9 cellular contexts compared by ENCODE assay signal in the genomic region with DNA sequence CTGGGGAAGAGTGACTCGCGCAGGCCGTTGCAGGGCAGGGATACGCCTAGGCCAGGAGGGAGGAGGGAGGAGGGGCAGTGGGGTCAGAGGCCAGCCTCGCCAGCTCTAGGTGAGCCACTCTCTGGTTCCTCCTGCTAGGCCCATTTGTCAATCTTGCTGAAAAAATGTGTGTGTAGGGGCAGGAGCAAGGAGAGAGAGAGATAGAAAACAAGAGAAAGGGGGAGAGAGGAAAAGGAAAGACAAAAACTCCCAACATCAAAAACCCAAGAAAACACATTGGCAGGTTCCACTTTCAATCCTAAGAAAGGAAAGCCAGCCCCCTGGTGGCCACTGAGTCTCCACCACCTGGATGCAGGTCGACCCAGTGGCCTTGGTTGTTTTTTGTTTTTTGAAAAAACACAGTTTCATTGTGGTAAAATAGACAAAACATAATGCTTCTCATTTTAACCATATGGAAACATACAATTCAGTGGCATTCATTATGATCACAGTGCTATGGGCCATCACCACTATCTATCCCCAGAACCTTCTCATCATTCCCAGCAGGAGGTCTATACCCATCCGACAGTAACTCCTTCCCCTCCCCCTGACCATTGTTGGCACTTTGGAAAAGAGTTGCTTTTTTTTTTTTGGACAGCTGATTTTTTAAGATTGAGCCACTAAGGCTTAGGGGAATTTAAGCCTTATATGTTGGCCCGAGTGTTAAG. TPM values are rescaled to one million over a fixed set of nuclear protein-coding genes. Genes with fewer than 3 reads are reported as not detected.
DNase-seq lines count a peak whose midpoint lies in the region; ATAC-seq, FAIRE-seq and TF ChIP-seq lines count a peak whose summit lies in the region.
"Had no signal": no experiment of that assay in that cellular context is flagged by ENCODE, and none has a peak within 500 bp of the region (broad histone marks: within the 10 kb centered on the region; RNA-seq: fewer than 3 reads in every experiment).

No MANE protein-coding gene starts in this region.

- H3K36me3 Mint-ChIP-seq in stimulated activated memory B cell treated with anti-CD40 and anti-IgM and Interleukin-4, amounts not matched to agents 10 μg/mL and 1 μg/mL and 100 μg/mL, for 72 hours: no peaks in the 10 kb centered on the region

- peaks cover 16% of the 10 kb centered on the region for H3K27me3 Mint-ChIP-seq in stimulated activated memory B cell treated with anti-CD40 and anti-IgM and Interleukin-4, amounts not matched to agents 10 μg/mL and 1 μg/mL and 100 μg/mL, for 72 hours

- in situ Hi-C loops in ACHN (cut with HindIII; ENCODE audit: low pct_ligation_motif_present, low pct_unique_long_range_greater_than_20kb, low sequenced_read_pairs): no loop called here

- 38 to 61% (median 48%) methylated on average over 8 of the region's 8 CpGs for WGBS in small intestine, 3 donors

- H3K27ac Mint-ChIP-seq in stimulated activated memory B cell treated with anti-CD40 and anti-IgM and Interleukin-4, amounts not matched to agents 10 μg/mL and 1 μg/mL and 100 μg/mL, for 72 hours: no peak overlapping the region

- TF ChIP-seq CTCF in epithelial cell of esophagus (IDR thresholded peaks at IDR 0.05; ENCODE audit: insufficient read depth, low read depth, low read length, missing control alignments) (peak; percentile 68), tibial artery (IDR thresholded peaks at IDR 0.05) (peak in 1 of 2 experiments; percentile 47)

- H3K4me1 Mint-ChIP-seq in stimulated activated memory B cell treated with anti-CD40 and anti-IgM and Interleukin-4, amounts not matched to agents 10 μg/mL and 1 μg/mL and 100 μg/mL, for 72 hours: no peaks in the 10 kb centered on the region

- DNase-seq in ACHN: peak; percentile 45
- DNase-seq in ELR (ENCODE audit: low read depth): peak; percentile 66
- peak; percentile 9 for DNase-seq in NCI-H446 treated with DMSO at 0.1 percent for 48 hours (lab: John Stamatoyannopoulos, UW)
- DNase-seq in epithelial cell of esophagus (ENCODE audit: low read depth): peak; percentile 40
- peak; percentile 51 for DNase-seq in small intestine
- DNase-seq in tibial artery: no peak
- no peak for DNase-seq in hippocampal formation (lab: John Stamatoyannopoulos, UW)

- no peak overlapping the region for H3K4me3 Mint-ChIP-seq in stimulated activated memory B cell treated with anti-CD40 and anti-IgM and Interleukin-4, amounts not matched to agents 10 μg/mL and 1 μg/mL and 100 μg/mL, for 72 hours

- no peaks in the 10 kb centered on the region for H3K27me3 ChIP-seq in small intestine (ENCODE audit: control insufficient read depth in 2 of 2, insufficient read depth in 2 of 2, low read length in 2 of 2)
- H3K27me3 ChIP-seq in tibial artery: no peaks in the 10 kb centered on the region

- ATAC-seq in stimulated activated memory B cell treated with anti-CD40 and anti-IgM and Interleukin-4, amounts not matched to agents 10 μg/mL and 1 μg/mL and 100 μg/mL, for 72 hours: no peak

- H3K36me3 ChIP-seq in small intestine (ENCODE audit: control insufficient read depth in 2 of 2, insufficient read depth in 2 of 2, low read length in 2 of 2) (peaks cover 0 to 3% of the 10 kb centered on the region in 2 donors), tibial artery (peaks cover 0 to 21% (median 8%) of the 10 kb centered on the region in 3 donors)

- H3K9me3 ChIP-seq in small intestine (ENCODE audit: control insufficient read depth, low read depth) (no peaks in the 10 kb centered on the region), tibial artery (no peaks in the 10 kb centered on the region)

- no peaks in the 10 kb centered on the region for H3K9me3 Mint-ChIP-seq in stimulated activated memory B cell treated with anti-CD40 and anti-IgM and Interleukin-4, amounts not matched to agents 10 μg/mL and 1 μg/mL and 100 μg/mL, for 72 hours

- no peak for FAIRE-seq in small intestine (lab: Jason Lieb, UNC)

- H3K4me3 ChIP-seq in epithelial cell of esophagus (ENCODE audit: low read length): no peak overlapping the region
- H3K4me3 ChIP-seq in small intestine (ENCODE audit: low read depth in 1 of 2, low read length in 2 of 2): no peak overlapping the region
- H3K4me3 ChIP-seq in tibial artery: no peak overlapping the region

- H3K27ac ChIP-seq in small intestine (ENCODE audit: low read depth in 1 of 2, low read length in 1 of 2) (peak overlapping the region in 1 of 2 donors; percentile 27), tibial artery (no peak overlapping the region)
- H3K27ac ChIP-seq: HL-60 had no signal

- intact Hi-C loops in tibial artery (cut with DNase I; ENCODE audit: low total_unique reads): no loop called here

- peaks cover 4 to 18% of the 10 kb centered on the region in 2 donors for H3K4me1 ChIP-seq in small intestine (ENCODE audit: control insufficient read depth in 2 of 2, insufficient read depth in 1 of 2, low read depth in 1 of 2, low read length in 1 of 2)
- H3K4me1 ChIP-seq in tibial artery: no peaks in the 10 kb centered on the region

RNA-seq across cellular contexts. Expression of a gene that starts 10.9 kb away (rescaled TPM):
- 1 to 10 TPM in 2 of 3 donors, not detected in 1; 1.5 to 2.7 TPM for polyA plus RNA-seq in small intestine

RNA-seq across cellular contexts. Expression of a gene that starts 14.5 kb away (rescaled TPM):
- polyA plus RNA-seq in small intestine: 1 to 10 TPM; 1.4 to 2.8 (median 1.6) TPM

RNA-seq across cellular contexts. Expression of a gene that starts 46.8 kb away (rescaled TPM):
- polyA plus RNA-seq in small intestine: 10 to 100 TPM; 43.8 to 61.1 (median 48.6) TPM

Comparison
In these comparisons a context has a peak if more than half of its experiments do, and no peak if none do; other contexts are left out.
1. DNase-seq: peak in ACHN (single experiment), ELR (single experiment), NCI-H446 treated with DMSO at 0.1 percent for 48 hours (single experiment), epithelial cell of esophagus (single experiment) and small intestine (single experiment); none in tibial artery (0 of 2) and hippocampal formation (0 of 2).